Comparison of ENCODE assay signal across 1 cellular context in the genomic region with DNA sequence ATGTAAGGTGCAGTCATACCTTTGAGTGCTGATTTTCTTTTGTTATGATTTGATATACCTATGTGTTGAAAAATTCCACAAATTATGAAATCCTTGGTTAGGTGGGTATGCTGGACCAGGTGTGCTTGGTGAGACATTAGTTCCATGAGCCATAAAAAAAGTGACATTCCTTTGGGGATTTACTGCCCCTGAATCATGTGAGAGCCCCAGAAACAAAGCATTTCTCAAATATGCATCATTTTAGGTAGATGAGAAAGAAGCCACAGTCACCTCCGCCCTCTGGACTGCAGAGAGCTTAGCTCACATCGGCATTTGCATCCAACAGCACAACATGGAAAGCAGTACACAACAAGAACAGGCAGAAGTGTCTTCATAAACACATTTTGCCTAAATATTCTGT.
TF ChIP-seq lines count a peak whose summit lies in the region.

No MANE protein-coding gene starts in this region.

TF ChIP-seq in IMR-90, 13 proteins besides CTCF, POLR2A, EP300 and RAD21:
- TF ChIP-seq MAZ (IDR thresholded peaks at IDR 0.05; ENCODE audit: borderline replicate concordance, low read depth, low read length) (no peak), MXI1 (IDR thresholded peaks at IDR 0.05; ENCODE audit: borderline replicate concordance, low read depth, low read length) (no peak), CHD1 (IDR thresholded peaks at IDR 0.05; ENCODE audit: low read depth, low read length) (no peak), RFX5 (IDR thresholded peaks at IDR 0.05; ENCODE audit: low read depth, low read length) (no peak), CEBPB (IDR thresholded peaks at IDR 0.05; ENCODE audit: low read depth, low read length) (no peak)
